Comparison of ENCODE assay signal across 11 cellular contexts in genomic region chr2:74383254-74383653, GRCh38. TPM values are rescaled to one million over a fixed set of nuclear protein-coding genes. Genes with fewer than 3 reads are reported as not detected.
DNase-seq lines count a peak whose midpoint lies in the region; ATAC-seq, FAIRE-seq and TF ChIP-seq lines count a peak whose summit lies in the region.
"Had no signal": no experiment of that assay in that cellular context is flagged by ENCODE, and none has a peak within 500 bp of the region (broad histone marks: within the 10 kb centered on the region; RNA-seq: fewer than 3 reads in every experiment).

No MANE protein-coding gene starts in this region.

- no peak overlapping the region for H3K4me3 Mint-ChIP-seq in MCF 10A (ENCODE audit: unreplicated experiment)
- H3K4me3 Mint-ChIP-seq: central memory CD8-positive, alpha-beta T cell had no signal

- no peak for FAIRE-seq in small intestine (lab: Jason Lieb, UNC)
- FAIRE-seq: GM12891 had no signal

- H3K9me3 ChIP-seq in left ventricle myocardium inferior (replicated peaks) (no peaks in the 10 kb centered on the region), small intestine (ENCODE audit: control insufficient read depth, low read depth) (no peaks in the 10 kb centered on the region)

- 27 to 45% (median 44%) methylated on average over 1 of the region's 1 CpG for WGBS in small intestine, 3 donors

- no peak for ATAC-seq in GM21786 (IDR thresholded peaks at IDR 0.05; ENCODE audit: unreplicated experiment)
- ATAC-seq in HG03139 (IDR thresholded peaks at IDR 0.05; ENCODE audit: unreplicated experiment) = no peak

- H3K27me3 Mint-ChIP-seq in MCF 10A (ENCODE audit: insufficient read depth, unreplicated experiment) = no peaks in the 10 kb centered on the region
- H3K27me3 Mint-ChIP-seq: central memory CD8-positive, alpha-beta T cell had no signal

- H3K36me3 ChIP-seq in left ventricle myocardium inferior (no peaks in the 10 kb centered on the region), small intestine (ENCODE audit: control insufficient read depth in 2 of 2, insufficient read depth in 2 of 2, low read length in 2 of 2) (peaks cover 0 to 10% of the 10 kb centered on the region in 2 donors)

- H3K36me3 Mint-ChIP-seq in MCF 10A (ENCODE audit: insufficient read depth, unreplicated experiment) = peaks cover 5% of the 10 kb centered on the region

- POLR2A ChIA-PET in MCF 10A (lab: Yijun Ruan, JAX) = interaction anchor here (0.6 kb wide), 1 partner anchor 37 kb away, joined by 4 read pairs; no protein-coding TSS in a partner anchor

- H3K4me1 Mint-ChIP-seq in MCF 10A (ENCODE audit: insufficient read depth, unreplicated experiment) = peaks cover 34% of the 10 kb centered on the region

- H3K27ac ChIP-seq in left ventricle myocardium inferior (replicated peaks) (peak overlapping the region; percentile 64), small intestine (ENCODE audit: low read depth in 1 of 2, low read length in 1 of 2) (no peak overlapping the region)

- TF ChIP-seq CTCF in MCF 10A (IDR thresholded peaks at IDR 0.05; ENCODE audit: unreplicated experiment) (no peak), left ventricle myocardium inferior (IDR thresholded peaks at IDR 0.05; ENCODE audit: borderline replicate concordance) (no peak)

- in situ Hi-C loops in G401 (cut with HindIII; ENCODE audit: low sequenced_read_pairs) = no loop called here

- peak; percentile 44 for DNase-seq in G401 (ENCODE audit: low spot score)
- peak; percentile 66 for DNase-seq in MCF 10A (ENCODE audit: unreplicated experiment)
- DNase-seq in left ventricle myocardium inferior = no peak
- DNase-seq in small intestine = peak; percentile 6
- DNase-seq in activated gamma-delta T cell (lab: John Stamatoyannopoulos, UW) = no peak
- DNase-seq in activated CD4-positive, alpha-beta T cell treated with anti-CD3 and anti-CD28 coated beads for 48 hours = no peak
- DNase-seq: activated T-cell treated with anti-CD3 and anti-CD28 coated beads, Interleukin-2, amount 50 U/mL, for 1 hour had no signal

- H3K4me1 ChIP-seq in left ventricle myocardium inferior (peaks cover 97% of the 10 kb centered on the region), small intestine (ENCODE audit: control insufficient read depth in 2 of 2, insufficient read depth in 1 of 2, low read depth in 1 of 2, low read length in 1 of 2) (peaks cover 0 to 4% of the 10 kb centered on the region in 2 donors)

- no TSS peak for BruUV-seq in MCF 10A (replicated peaks; lab: Mats Ljungman, UMichigan)

- H3K4me3 ChIP-seq in left ventricle myocardium inferior (no peak overlapping the region), small intestine (ENCODE audit: low read depth in 1 of 2, low read length in 2 of 2) (no peak overlapping the region)

- intact Hi-C loops in MCF 10A (cut with micrococcal nuclease) (no loop called here), left ventricle myocardium inferior (cut with micrococcal nuclease) (no loop called here)

- H3K9me3 Mint-ChIP-seq in MCF 10A (ENCODE audit: unreplicated experiment) = no peaks in the 10 kb centered on the region
- H3K9me3 Mint-ChIP-seq: central memory CD8-positive, alpha-beta T cell had no signal

- CTCF ChIA-PET in MCF 10A (lab: Yijun Ruan, JAX) = interaction anchor here (0.8 kb wide), 2 partner anchors 8 to 18 kb away, joined by 3 to 6 read pairs; no protein-coding TSS in a partner anchor

- H3K27me3 ChIP-seq in left ventricle myocardium inferior (ENCODE audit: low read depth) (no peaks in the 10 kb centered on the region), small intestine (ENCODE audit: control insufficient read depth in 2 of 2, insufficient read depth in 2 of 2, low read length in 2 of 2) (no peaks in the 10 kb centered on the region)

- H3K27ac Mint-ChIP-seq in MCF 10A (ENCODE audit: low read depth, unreplicated experiment) = peak overlapping the region; percentile 1

RNA-seq across cellular contexts. Expression of gene DCTN1, which starts 3.1 kb away (rescaled TPM):
- total RNA-seq in G401 (2014; rRNA removed; shearing (Covaris generic)) = 124 and 145 TPM in 2 replicates
- total RNA-seq in MCF 10A (2022) (113 and 117 TPM in 2 replicates), left ventricle myocardium inferior (201 TPM)
- polyA plus RNA-seq in small intestine = 10 to 100 TPM; 72.7 to 92.8 (median 80.2) TPM

RNA-seq across cellular contexts. Expression of gene C2orf81, which starts 38.2 kb away (rescaled TPM):
- total RNA-seq in G401 (2014; rRNA removed; shearing (Covaris generic)) = 0.95 and 2.8 TPM in 2 replicates
- total RNA-seq in MCF 10A (2022) = 4.3 and 5.6 TPM in 2 replicates
- total RNA-seq in left ventricle myocardium inferior = 0.82 TPM
- 1 to 10 TPM in 1 of 3 donors, under 1 TPM in 2; 0.22 to 1.4 (median 0.81) TPM for polyA plus RNA-seq in small intestine

RNA-seq across cellular contexts. Expression of gene WDR54, which starts 38.3 kb away (rescaled TPM):
- 88.5 and 104 TPM in 2 replicates for total RNA-seq in G401 (2014; rRNA removed; shearing (Covaris generic))
- total RNA-seq in MCF 10A (2022) (16.4 and 19.9 TPM in 2 replicates), left ventricle myocardium inferior (2.9 TPM)
- 1 to 10 TPM; 1.6 to 8.9 (median 3.5) TPM for polyA plus RNA-seq in small intestine

RNA-seq across cellular contexts. Expression of gene SLC4A5, which starts 40.0 kb away (rescaled TPM):
- not detected in 2 replicates for total RNA-seq in G401 (2014; rRNA removed; shearing (Covaris generic))
- total RNA-seq in MCF 10A (2022) = 0.12 and 0.70 TPM in 2 replicates
- 2.3 TPM for total RNA-seq in left ventricle myocardium inferior
- polyA plus RNA-seq in small intestine = 1 to 10 TPM in 1 of 3 donors, under 1 TPM in 1, not detected in 1; 0.43 to 2.0 TPM

RNA-seq across cellular contexts. Expression of gene RTKN, which starts 58.5 kb away (rescaled TPM):
- 46.5 and 56.2 TPM in 2 replicates for total RNA-seq in G401 (2014; rRNA removed; shearing (Covaris generic))
- total RNA-seq in MCF 10A (2022) (49.1 and 63.0 TPM in 2 replicates), left ventricle myocardium inferior (14.0 TPM)
- 10 to 100 TPM; 51.1 to 78.7 (median 60.7) TPM for polyA plus RNA-seq in small intestine

Comparison
In these comparisons a context has a peak if more than half of its experiments do, and no peak if none do; other contexts are left out.
1. DNase-seq: peak in G401 (single experiment), MCF 10A (single experiment) and small intestine (single experiment); none in left ventricle myocardium inferior (single experiment), activated gamma-delta T cell (single experiment) and activated CD4-positive, alpha-beta T cell treated with anti-CD3 and anti-CD28 coated beads for 48 hours (single experiment).